8 cellular contexts compared by ENCODE assay signal in genomic region chr19:1449467-1450442, GRCh38. TPM values are rescaled to one million over a fixed set of nuclear protein-coding genes. Genes with fewer than 3 reads are reported as not detected.
DNase-seq lines count a peak whose midpoint lies in the region; ATAC-seq and TF ChIP-seq lines count a peak whose summit lies in the region.

Gene APC2, plus strand, starts transcription at chr19:1450121. Its CDS starts 2,881 bp downstream, at chr19:1453002.

- TF ChIP-seq EP300 in sigmoid colon (IDR thresholded peaks at IDR 0.05) = no peak

- no peak within 1 kb of the TSS for H3K27ac ChIP-seq in CD8-positive, alpha-beta T cell (ENCODE audit: low read depth, low read length)
- no peak within 1 kb of the TSS for H3K27ac ChIP-seq in sigmoid colon

- H3K27ac Mint-ChIP-seq in CD8-positive, alpha-beta T cell = no peak within 1 kb of the TSS
- peak within 1 kb of the TSS; percentile 4 for H3K27ac Mint-ChIP-seq in activated naive CD8-positive, alpha-beta T cell treated with anti-CD3 and anti-CD28 coated beads for 36 hours
- peak within 1 kb of the TSS in 3 of 6 donors; percentile 37 to 70 (median 62) for H3K27ac Mint-ChIP-seq in naive B cell

- H3K4me1 ChIP-seq in CD8-positive, alpha-beta T cell (ENCODE audit: insufficient read depth, low read length) = peaks cover 21% of the 10 kb centered on the region
- peaks cover 0 to 41% (median 37%) of the 10 kb centered on the region in 4 donors for H3K4me1 ChIP-seq in sigmoid colon

- DNase-seq in CD8-positive, alpha-beta T cell = peak in 1 of 7 experiments; percentile 28
- DNase-seq in KBM-7 (peak; percentile 41), naive B cell (no peak), cortex of kidney (lab: John Stamatoyannopoulos, UW) (no peak), sigmoid colon (no peak)
- DNase-seq in activated naive CD8-positive, alpha-beta T cell treated with anti-CD3 and anti-CD28 coated beads for 36 hours = peak; percentile 50

- H3K9me3 ChIP-seq in CD8-positive, alpha-beta T cell (ENCODE audit: low read length) = no peaks in the 10 kb centered on the region
- no peaks in the 10 kb centered on the region for H3K9me3 ChIP-seq in sigmoid colon

- no peak for TF ChIP-seq POLR2A in sigmoid colon (IDR thresholded peaks at IDR 0.05)

- H3K36me3 ChIP-seq in CD8-positive, alpha-beta T cell (ENCODE audit: insufficient read depth, low read length) = no peaks in the 10 kb centered on the region
- H3K36me3 ChIP-seq in sigmoid colon = no peaks in the 10 kb centered on the region

- intact Hi-C loops in CD8-positive, alpha-beta T cell (cut with DNase I, micrococcal nuclease) = no loop called here
- intact Hi-C loops in sigmoid colon (cut with DNase I) = loop anchor here (5.0 to 10.0 kb wide), 2 partner anchors 58 to 315 kb away; no protein-coding TSS in a partner anchor

- peaks cover 46% of the 10 kb centered on the region for H3K27me3 Mint-ChIP-seq in CD8-positive, alpha-beta T cell (ENCODE audit: low read depth)
- peaks cover 74% of the 10 kb centered on the region for H3K27me3 Mint-ChIP-seq in activated naive CD8-positive, alpha-beta T cell treated with anti-CD3 and anti-CD28 coated beads for 36 hours
- H3K27me3 Mint-ChIP-seq in naive B cell = peaks cover 20 to 74% (median 63%) of the 10 kb centered on the region in 3 donors

- H3K36me3 Mint-ChIP-seq in CD8-positive, alpha-beta T cell = no peaks in the 10 kb centered on the region
- H3K36me3 Mint-ChIP-seq in activated naive CD8-positive, alpha-beta T cell treated with anti-CD3 and anti-CD28 coated beads for 36 hours = no peaks in the 10 kb centered on the region
- peaks cover 0 to 23% of the 10 kb centered on the region in 2 donors for H3K36me3 Mint-ChIP-seq in naive B cell

- TF ChIP-seq CTCF in CD8-positive, alpha-beta T cell (IDR thresholded peaks at IDR 0.05) = no peak
- TF ChIP-seq CTCF in sigmoid colon (IDR thresholded peaks at IDR 0.05) = no peak

- no peaks in the 10 kb centered on the region for H3K9me3 Mint-ChIP-seq in CD8-positive, alpha-beta T cell
- no peaks in the 10 kb centered on the region for H3K9me3 Mint-ChIP-seq in activated naive CD8-positive, alpha-beta T cell treated with anti-CD3 and anti-CD28 coated beads for 36 hours
- peaks cover 0 to 3% (median 0%) of the 10 kb centered on the region in 7 donors for H3K9me3 Mint-ChIP-seq in naive B cell

- WGBS in sigmoid colon, 2 donors = 5 to 11% methylated on average over 74 of the region's 74 CpGs

- no peak within 1 kb of the TSS for H3K4me3 ChIP-seq in CD8-positive, alpha-beta T cell (ENCODE audit: low read depth, low read length)
- no peak within 1 kb of the TSS for H3K4me3 ChIP-seq in sigmoid colon

- H3K27me3 ChIP-seq in CD8-positive, alpha-beta T cell (ENCODE audit: insufficient read depth, low read length) = peaks cover 56% of the 10 kb centered on the region
- H3K27me3 ChIP-seq in sigmoid colon = peaks cover 79 to 98% (median 94%) of the 10 kb centered on the region in 3 donors

- POLR2A ChIA-PET in CD8-positive, alpha-beta T cell (lab: Charles Lee) = no interaction called here

- peaks cover 19% of the 10 kb centered on the region for H3K4me1 Mint-ChIP-seq in CD8-positive, alpha-beta T cell (ENCODE audit: low read depth)
- peaks cover 8% of the 10 kb centered on the region for H3K4me1 Mint-ChIP-seq in activated naive CD8-positive, alpha-beta T cell treated with anti-CD3 and anti-CD28 coated beads for 36 hours
- H3K4me1 Mint-ChIP-seq in naive B cell = peaks cover 27 to 33% (median 33%) of the 10 kb centered on the region in 3 donors

- H3K4me3 Mint-ChIP-seq in CD8-positive, alpha-beta T cell = no peak within 1 kb of the TSS
- no peak within 1 kb of the TSS for H3K4me3 Mint-ChIP-seq in activated naive CD8-positive, alpha-beta T cell treated with anti-CD3 and anti-CD28 coated beads for 36 hours
- H3K4me3 Mint-ChIP-seq in naive B cell = peak within 1 kb of the TSS; percentile 5 to 87 (median 45)

- ATAC-seq in CD8-positive, alpha-beta T cell = peak; percentile 16
- ATAC-seq in naive B cell (ENCODE audit: low read depth in 2 of 2) (peak; percentile 15 to 22), HG03460 (IDR thresholded peaks at IDR 0.05; ENCODE audit: unreplicated experiment) (no peak), GM19397 (IDR thresholded peaks at IDR 0.05; ENCODE audit: unreplicated experiment) (no peak)

- CTCF ChIA-PET in CD8-positive, alpha-beta T cell (lab: Charles Lee) = interaction anchor here (1.3 kb wide), 1 partner anchor 22 kb away, joined by 3 read pairs; no protein-coding TSS in a partner anchor

- in situ Hi-C loops in KBM-7 (cut with MboI; ENCODE audit: low pct_unique_long_range_greater_than_20kb, low sequenced_read_pairs) = no loop called here

RNA-seq across cellular contexts. Expression of gene APC2, which starts in this region (rescaled TPM):
- under 1 TPM; 0.27 to 0.33 TPM for total RNA-seq in CD8-positive, alpha-beta T cell
- under 1 TPM; 0.21 to 0.26 TPM for total RNA-seq in activated naive CD8-positive, alpha-beta T cell treated with anti-CD3 and anti-CD28 coated beads for 36 hours
- polyA plus RNA-seq in naive B cell (ENCODE audit: low read depth in 6 of 6) (under 1 TPM in 1 of 6 donors, not detected in 5; 0.03 TPM), sigmoid colon (1 to 10 TPM in 1 of 3 donors, not detected in 2; 1.2 TPM)
- total RNA-seq in sigmoid colon = 1 to 10 TPM in 2 of 4 donors, under 1 TPM in 2; under 0.01 to 2.0 (median 0.91) TPM

Comparison
In these comparisons a context has a peak if more than half of its experiments do, and no peak if none do; other contexts are left out.
1. Peak in ATAC-seq in CD8-positive, alpha-beta T cell; RNA of the gene not detected or under 1 TPM.
2. Peak in DNase-seq in activated naive CD8-positive, alpha-beta T cell treated with anti-CD3 and anti-CD28 coated beads for 36 hours; RNA of the gene not detected or under 1 TPM.
3. Peak in ATAC-seq in naive B cell; RNA of the gene not detected or under 1 TPM.
4. H3K4me3 Mint-ChIP-seq: peak in naive B cell (8 of 8); none in CD8-positive, alpha-beta T cell (single experiment) and activated naive CD8-positive, alpha-beta T cell treated with anti-CD3 and anti-CD28 coated beads for 36 hours (single experiment).